In genomic region chr2:30472326-30472725, GRCh38 we compare ENCODE assay signal across 16 cellular contexts. TPM values are rescaled to one million over a fixed set of nuclear protein-coding genes. Genes with fewer than 3 reads are reported as not detected.
DNase-seq lines count a peak whose midpoint lies in the region; ATAC-seq and TF ChIP-seq lines count a peak whose summit lies in the region.
"Had no signal": no experiment of that assay in that cellular context is flagged by ENCODE, and none has a peak within 500 bp of the region (broad histone marks: within the 10 kb centered on the region; RNA-seq: fewer than 3 reads in every experiment).

No MANE protein-coding gene starts in this region.

- BruUV-seq in A673 (replicated peaks; lab: Mats Ljungman, UMichigan), result no TSS peak

- H3K27me3 ChIP-seq in A673 (replicated peaks; ENCODE audit: insufficient read depth, low read depth, low read length, poor library complexity) (no peaks in the 10 kb centered on the region), thyroid gland (no peaks in the 10 kb centered on the region), right cardiac atrium (ENCODE audit: control insufficient read depth, insufficient read depth) (no peaks in the 10 kb centered on the region)
- H3K27me3 ChIP-seq: BLaER1 treated with 17β-estradiol and CSF1 and Interleukin-3, amounts not matched to agents 10 nM and 100 nM had no signal

- H3K9me3 ChIP-seq in A673 (ENCODE audit: low read depth, low read length, poor library complexity, severe bottlenecking) (peaks cover 8% of the 10 kb centered on the region), thyroid gland (no peaks in the 10 kb centered on the region), right cardiac atrium (ENCODE audit: control insufficient read depth, low read length) (no peaks in the 10 kb centered on the region)

- no peak for TF ChIP-seq CTCF in A673 (conservative IDR thresholded peaks at IDR 0.05; ENCODE audit: low read depth, low read length)
- TF ChIP-seq CTCF in GM12873 (IDR thresholded peaks at IDR 0.05; ENCODE audit: insufficient read depth, low read depth, low read length, missing control alignments), result peak; percentile 22
- no peak for TF ChIP-seq CTCF in GM13977 (IDR thresholded peaks at IDR 0.05; ENCODE audit: extremely low read depth, insufficient read depth, missing control alignments)
- no peak for TF ChIP-seq CTCF in thyroid gland (IDR thresholded peaks at IDR 0.05)

- peak overlapping the region; percentile 40 for H3K27ac ChIP-seq in A673 (ENCODE audit: low read depth, low read length, poor library complexity, severe bottlenecking)
- no peak overlapping the region for H3K27ac ChIP-seq in thyroid gland
- no peak overlapping the region for H3K27ac ChIP-seq in right cardiac atrium (ENCODE audit: low read length)

- no peak for DNase-seq in A673 (ENCODE audit: low spot score)
- DNase-seq in NOMO-1 treated with DMSO at 0.1 percent for 48 hours (lab: John Stamatoyannopoulos, UW; ENCODE audit: unreplicated experiment), result peak; percentile 87
- DNase-seq in dedifferentiated amniotic fluid mesenchymal stem cell (ENCODE audit: extremely low spot score), result peak; percentile 74
- no peak for DNase-seq in GM13977 (ENCODE audit: low spot score)
- DNase-seq in thyroid gland, result no peak
- no peak for DNase-seq in right cardiac atrium
- no peak for DNase-seq in activated CD4-positive, alpha-beta T cell treated with anti-CD3 and anti-CD28 coated beads for 48 hours
- DNase-seq: activated CD4-positive, alpha-beta T cell treated with anti-CD3 and anti-CD28 coated beads, Interleukin-2, amount 10 ng/mL, durations not matched to agents 7 days and 5 days; activated gamma-delta T cell treated with Interleukin-2 at 50 U/mL for 16 hours; DND-41; endodermal cell; H9; head of caudate nucleus; SW 1271 had no signal

- POLR2A ChIA-PET in A673 (lab: Charles Lee; ENCODE audit: low non-redundant PET), result no interaction called here

- H3K4me1 ChIP-seq in A673 (ENCODE audit: insufficient read depth, low read length, poor library complexity, severe bottlenecking), result peaks cover 11% of the 10 kb centered on the region
- H3K4me1 ChIP-seq in thyroid gland, result no peaks in the 10 kb centered on the region
- no peaks in the 10 kb centered on the region for H3K4me1 ChIP-seq in right cardiac atrium (ENCODE audit: control insufficient read depth, insufficient read depth, low read length)

- H3K4me3 ChIP-seq in A673 (ENCODE audit: low read depth, low read length, poor library complexity, severe bottlenecking) (no peak overlapping the region), thyroid gland (replicated peaks in 1 of 3) (no peak overlapping the region), right cardiac atrium (ENCODE audit: low read length) (no peak overlapping the region)
- H3K4me3 ChIP-seq: BLaER1 treated with 17β-estradiol and CSF1 and Interleukin-3, amounts not matched to agents 10 nM and 100 nM had no signal

- CTCF ChIA-PET in A673 (lab: Charles Lee), result no interaction called here

- intact Hi-C loops in A673 (cut with micrococcal nuclease; ENCODE audit: unreplicated experiment) (no loop called here), thyroid gland (cut with DNase I) (no loop called here), right cardiac atrium (cut with DNase I) (loop anchor here in 1 of 4 donors (10.0 kb wide), 1 partner anchor 268 kb away; no protein-coding TSS in a partner anchor)

- no peak for ATAC-seq in right cardiac atrium

- in situ Hi-C loops in GM13977 (cut with MboI; ENCODE audit: low pct_unique_long_range_greater_than_20kb, low sequenced_read_pairs, unreplicated experiment), result no loop called here

- no peak for TF ChIP-seq POLR2A in thyroid gland (IDR thresholded peaks at IDR 0.05)

- H3K36me3 ChIP-seq in A673 (ENCODE audit: insufficient read depth, low read length, poor library complexity, severe bottlenecking), result no peaks in the 10 kb centered on the region
- H3K36me3 ChIP-seq in thyroid gland, result no peaks in the 10 kb centered on the region

RNA-seq across cellular contexts. Expression of gene LCLAT1, which starts 25.3 kb away (rescaled TPM):
- 31.7 and 35.3 TPM in 2 replicates for total RNA-seq in A673 (2021)
- total RNA-seq in thyroid gland, result 10 to 100 TPM; 47.3 to 68.7 (median 54.1) TPM
- 10 to 100 TPM; 15.8 to 18.7 (median 16.5) TPM for total RNA-seq in right cardiac atrium
- 5.1 TPM for polyA plus RNA-seq in right cardiac atrium

Comparison
In these comparisons a context has a peak if more than half of its experiments do, and no peak if none do; other contexts are left out.
1. DNase-seq: peak in NOMO-1 treated with DMSO at 0.1 percent for 48 hours (single experiment) and dedifferentiated amniotic fluid mesenchymal stem cell (single experiment); none in A673 (single experiment), GM13977 (single experiment), thyroid gland (0 of 2), right cardiac atrium (0 of 3) and activated CD4-positive, alpha-beta T cell treated with anti-CD3 and anti-CD28 coated beads for 48 hours (single experiment).